Comparison of ENCODE assay signal across 1 cellular context in the genomic region with DNA sequence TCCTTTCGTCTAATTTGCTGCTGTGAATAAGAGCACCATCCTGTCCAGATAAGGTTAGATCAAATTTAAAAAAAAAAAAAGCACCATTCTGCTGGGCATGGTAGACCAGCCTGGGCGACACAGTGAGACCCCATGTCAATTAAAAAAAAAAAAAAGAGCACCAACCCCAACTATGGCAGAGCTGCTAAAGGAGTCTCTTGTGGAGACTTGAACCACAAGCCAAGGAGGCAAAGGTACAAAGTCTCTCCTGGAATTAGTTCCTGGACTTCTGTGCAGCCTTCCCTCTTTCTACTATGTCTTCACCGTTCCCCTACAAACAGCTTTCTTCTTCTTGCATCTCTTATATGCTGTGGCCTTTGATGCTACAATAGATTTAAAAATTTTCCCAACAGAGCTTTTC.
TF ChIP-seq lines count a peak whose summit lies in the region.

No MANE protein-coding gene starts in this region.

TF ChIP-seq in liver, 16 proteins besides CTCF, POLR2A, EP300 and RAD21 (continued from another document):
- TF ChIP-seq YY1 (IDR thresholded peaks at IDR 0.05) (no peak), TAF1 (conservative IDR thresholded peaks at IDR 0.05) (no peak), GABPA (IDR thresholded peaks at IDR 0.05 in 1 of 2, conservative IDR thresholded peaks at IDR 0.05 in 1 of 2) (no peak), HNF4A (conservative IDR thresholded peaks at IDR 0.05) (no peak), HNF4G (IDR thresholded peaks at IDR 0.05) (no peak), NR2F2 (IDR thresholded peaks at IDR 0.05) (no peak)
- TF ChIP-seq, protein P1, sequence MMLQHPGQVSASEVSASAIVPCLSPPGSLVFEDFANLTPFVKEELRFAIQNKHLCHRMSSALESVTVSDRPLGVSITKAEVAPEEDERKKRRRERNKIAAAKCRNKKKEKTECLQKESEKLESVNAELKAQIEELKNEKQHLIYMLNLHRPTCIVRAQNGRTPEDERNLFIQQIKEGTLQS (IDR thresholded peaks at IDR 0.05) = no peak
